In the genomic region with DNA sequence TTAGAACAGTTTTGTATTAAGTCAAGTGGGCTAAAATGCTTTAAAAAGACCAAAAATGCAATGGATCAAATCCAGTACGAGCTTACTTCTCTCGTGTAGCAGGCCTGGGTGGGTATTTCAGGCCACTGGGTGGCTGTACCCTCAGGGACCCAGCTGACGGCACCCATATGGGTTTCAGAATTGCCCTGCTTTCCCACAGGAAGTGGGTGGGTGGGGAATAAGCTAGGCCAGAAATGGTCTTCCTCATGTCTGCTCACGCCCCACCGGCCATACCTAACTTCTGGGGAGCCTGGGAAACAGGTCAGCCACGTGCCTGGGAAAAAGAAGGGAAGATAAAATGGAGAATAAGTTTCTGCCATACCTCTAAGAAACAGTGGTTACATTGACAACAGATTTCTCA, we compare ENCODE assay signal across 17 cellular contexts. TPM values are rescaled to one million over a fixed set of nuclear protein-coding genes. Genes with fewer than 3 reads are reported as not detected.
A peak's percentile ranks its signal among the peaks of the same experiment; 100 is the strongest.
DNase-seq lines count a peak whose midpoint lies in the region; ATAC-seq and TF ChIP-seq lines count a peak whose summit lies in the region.
"Had no signal": no experiment of that assay in that cellular context is flagged by ENCODE, and none has a peak within 500 bp of the region (broad histone marks: within the 10 kb centered on the region; RNA-seq: fewer than 3 reads in every experiment).

No MANE protein-coding gene starts in this region.

- peak overlapping the region; percentile 54 for H3K27ac Mint-ChIP-seq in activated CD4-positive, alpha-beta T cell treated with anti-CD3 and anti-CD28 coated beads, Interleukin-2, amount 10 ng/mL, durations not matched to agents 7 days and 5 days
- peak overlapping the region; percentile 16 for H3K27ac Mint-ChIP-seq in activated naive CD8-positive, alpha-beta T cell

- H3K27ac ChIP-seq in KMS-11 = peak overlapping the region; percentile 62
- H3K27ac ChIP-seq: ascending aorta, foreskin keratinocyte had no signal

- CTCF ChIA-PET in activated CD4-positive, alpha-beta T cell treated with anti-CD3 and anti-CD28 coated beads, Interleukin-2, amount 10 ng/mL, durations not matched to agents 7 days and 5 days (lab: Charles Lee) = interaction anchor here (1.0 to 1.1 kb wide), 3 partner anchors 10 to 113 kb away, joined by 3 to 4 read pairs (median 3); no protein-coding TSS in a partner anchor

- POLR2A ChIA-PET in activated CD4-positive, alpha-beta T cell treated with anti-CD3 and anti-CD28 coated beads, Interleukin-2, amount 10 ng/mL, durations not matched to agents 7 days and 5 days (lab: Charles Lee) = no interaction called here

- H3K27me3 Mint-ChIP-seq in activated CD4-positive, alpha-beta T cell treated with anti-CD3 and anti-CD28 coated beads, Interleukin-2, amount 10 ng/mL, durations not matched to agents 7 days and 5 days = no peaks in the 10 kb centered on the region
- H3K27me3 Mint-ChIP-seq in activated naive CD8-positive, alpha-beta T cell = no peaks in the 10 kb centered on the region
- H3K27me3 Mint-ChIP-seq: progenitor cell of endocrine pancreas had no signal

- H3K4me1 Mint-ChIP-seq in activated CD4-positive, alpha-beta T cell treated with anti-CD3 and anti-CD28 coated beads, Interleukin-2, amount 10 ng/mL, durations not matched to agents 7 days and 5 days = peaks cover 37% of the 10 kb centered on the region
- peaks cover 19% of the 10 kb centered on the region for H3K4me1 Mint-ChIP-seq in activated naive CD8-positive, alpha-beta T cell (ENCODE audit: low read depth)

- peak overlapping the region; percentile 49 for H3K4me3 ChIP-seq in KMS-11 (IDR thresholded peaks at IDR 0.05; ENCODE audit: insufficient read depth, low read depth, low read length)
- H3K4me3 ChIP-seq: ascending aorta had no signal

- no peaks in the 10 kb centered on the region for H3K9me3 Mint-ChIP-seq in activated CD4-positive, alpha-beta T cell treated with anti-CD3 and anti-CD28 coated beads, Interleukin-2, amount 10 ng/mL, durations not matched to agents 7 days and 5 days
- no peaks in the 10 kb centered on the region for H3K9me3 Mint-ChIP-seq in activated naive CD8-positive, alpha-beta T cell (ENCODE audit: low read depth)

- no peak for TF ChIP-seq CTCF in KMS-11 (conservative IDR thresholded peaks at IDR 0.05; ENCODE audit: low read depth, low read length)

- H3K4me1 ChIP-seq in KMS-11 (ENCODE audit: low read depth, poor library complexity, severe bottlenecking) = peaks cover 50% of the 10 kb centered on the region
- H3K4me1 ChIP-seq: ascending aorta, foreskin keratinocyte had no signal

- no peak overlapping the region for H3K4me3 Mint-ChIP-seq in activated CD4-positive, alpha-beta T cell treated with anti-CD3 and anti-CD28 coated beads, Interleukin-2, amount 10 ng/mL, durations not matched to agents 7 days and 5 days
- no peak overlapping the region for H3K4me3 Mint-ChIP-seq in activated naive CD8-positive, alpha-beta T cell

- H4K20me1 ChIP-seq in KMS-11 (ENCODE audit: insufficient read depth) = no peaks in the 10 kb centered on the region

- H3K36me3 Mint-ChIP-seq in activated CD4-positive, alpha-beta T cell treated with anti-CD3 and anti-CD28 coated beads, Interleukin-2, amount 10 ng/mL, durations not matched to agents 7 days and 5 days (ENCODE audit: low read depth) = no peaks in the 10 kb centered on the region
- H3K36me3 Mint-ChIP-seq in activated naive CD8-positive, alpha-beta T cell = no peaks in the 10 kb centered on the region

- H3K4me2 ChIP-seq in KMS-11 = peak overlapping the region; percentile 80

- no peak for DNase-seq in activated CD4-positive, alpha-beta T cell treated with anti-CD3 and anti-CD28 coated beads, Interleukin-2, amount 10 ng/mL, durations not matched to agents 7 days and 5 days
- DNase-seq in activated CD4-positive, alpha-beta T cell treated with anti-CD3 and anti-CD28 coated beads, Interleukin-2, amount 50 U/mL, for 4 hours = no peak
- DNase-seq in stimulated activated CD8-positive, alpha-beta memory T cell treated with anti-CD3 and anti-CD28 coated beads, Interleukin-4, amount 100 ng/mL, for 48 hours = peak; percentile 45
- DNase-seq in epidermal melanocyte (ENCODE audit: insufficient read length, low spot score) = no peak
- DNase-seq in OCI-M1 (lab: John Stamatoyannopoulos, UW) = no peak
- DNase-seq: activated gamma-delta T cell; DMS53; foreskin keratinocyte; NCI-H2029 treated with DMSO at 0.1 percent for 48 hours; NCI-H510A treated with DMSO at 0.1 percent for 48 hours; stimulated activated naive CD4-positive, alpha-beta T cell treated with Interleukin-2 at 50 U/mL for 16 hours had no signal

- ATAC-seq in GM21619 (IDR thresholded peaks at IDR 0.05; ENCODE audit: unreplicated experiment) = no peak
- ATAC-seq: foreskin keratinocyte, HCT116 had no signal

- H3K79me2 ChIP-seq in KMS-11 (ENCODE audit: insufficient read depth, low read depth) = no peaks in the 10 kb centered on the region

- no peaks in the 10 kb centered on the region for H3K36me3 ChIP-seq in KMS-11 (ENCODE audit: insufficient read depth)
- H3K36me3 ChIP-seq: ascending aorta had no signal

- H3K9ac ChIP-seq in KMS-11 = peak overlapping the region; percentile 13; the same call in 1 of the 2 replicates

- H2AFZ ChIP-seq in KMS-11 (ENCODE audit: low read depth) = peak overlapping the region; percentile 51

- no peaks in the 10 kb centered on the region for H3K27me3 ChIP-seq in KMS-11 (ENCODE audit: insufficient read depth, low read depth)
- H3K27me3 ChIP-seq: ascending aorta, foreskin keratinocyte had no signal

RNA-seq across cellular contexts. Expression of gene GPR160, which starts 20.3 kb away (rescaled TPM):
- total RNA-seq in activated CD4-positive, alpha-beta T cell treated with anti-CD3 and anti-CD28 coated beads, Interleukin-2, amount 10 ng/mL, durations not matched to agents 7 days and 5 days = 1 to 10 TPM; 6.1 to 6.2 TPM
